ENCODE assay signal across 36 cellular contexts in the genomic region with DNA sequence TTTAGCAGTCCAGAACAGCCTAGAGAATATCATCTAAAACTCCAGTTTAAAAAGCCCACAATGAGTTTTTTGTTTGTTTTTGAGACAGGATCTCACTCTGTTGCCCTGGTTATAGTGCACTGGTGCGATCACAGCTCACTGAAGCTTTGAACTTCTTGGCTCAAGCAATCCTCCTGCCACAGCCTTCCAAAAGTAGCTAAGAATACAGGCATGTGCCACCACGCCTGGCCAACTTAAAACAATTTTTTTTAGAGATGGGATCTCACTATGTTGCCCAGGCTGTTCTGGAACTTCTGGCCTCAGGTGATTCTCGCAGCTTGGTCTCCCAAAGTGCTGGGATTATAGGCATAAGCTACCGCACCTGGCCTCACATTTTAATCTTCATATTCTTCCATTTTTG.
"Had no signal": no experiment of that assay in that cellular context is flagged by ENCODE, and none has a peak within 500 bp of the region (broad histone marks: within the 10 kb centered on the region; RNA-seq: fewer than 3 reads in every experiment).

No MANE protein-coding gene starts in this region.

- H3K27me3 ChIP-seq: adrenal gland, body of pancreas, colonic mucosa, esophagus muscularis mucosa, foreskin keratinocyte, gastrocnemius medialis, heart left ventricle had no signal

- H3K4me3 Mint-ChIP-seq: activated CD4-positive, alpha-beta memory T cell treated with anti-CD3 and anti-CD28 coated beads for 36 hours; activated CD4-positive, alpha-beta T cell treated with anti-CD3 and anti-CD28 coated beads for 36 hours; activated CD4-positive, alpha-beta T cell treated with anti-CD3 and anti-CD28 coated beads, Interleukin-2, amount 10 ng/mL, durations not matched to agents 24 days and 14 days; activated naive CD4-positive, alpha-beta T cell treated with anti-CD3 and anti-CD28 coated beads for 36 hours; activated naive CD4-positive, alpha-beta T cell treated with anti-CD3 and anti-CD28 coated beads, Interleukin-2, amount 50 U/mL, for 24 hours; activated naive CD8-positive, alpha-beta T cell treated with anti-CD3 and anti-CD28 coated beads for 36 hours; activated naive CD8-positive, alpha-beta T cell treated with anti-CD3 and anti-CD28 coated beads, Interleukin-2, amount 50 U/mL, for 24 hours; activated T-cell treated with anti-CD3 and anti-CD28 coated beads, Interleukin-2, amount 50 U/mL, for 4 hours; activated T-helper 1 cell treated with anti-CD3 and anti-CD28 coated beads, Interleukin-12 subunit alpha, Interleukin-12 subunit beta, Interleukin-2, Interleukin-4 antibody, amounts not matched to agents 30 ng/mL and 10 ng/mL and 1 ng/mL, durations not matched to agents 14 hours and 24 hours and 36 hours; dendritic cell treated with granulocyte-macrophage colony-stimulating factor and Interleukin-4, amounts not matched to agents 40 ng/mL and 50 ng/mL, for 4 days; endodermal cell; T-helper 17 cell; T-helper 2 cell treated with Interferon-gamma antibody and Interleukin-4, amounts not matched to agents 5 μg/mL and 100 μg/mL, for 36 hours had no signal

- H3K9me3 ChIP-seq: adrenal gland, body of pancreas, colonic mucosa, esophagus muscularis mucosa, gastrocnemius medialis, heart left ventricle had no signal

- H3K4me3 ChIP-seq: adrenal gland, body of pancreas, colonic mucosa, dorsolateral prefrontal cortex, esophagus muscularis mucosa, gastrocnemius medialis, heart left ventricle had no signal

- H3K27ac Mint-ChIP-seq: activated CD4-positive, alpha-beta memory T cell treated with anti-CD3 and anti-CD28 coated beads for 36 hours; activated CD4-positive, alpha-beta T cell treated with anti-CD3 and anti-CD28 coated beads for 36 hours; activated CD4-positive, alpha-beta T cell treated with anti-CD3 and anti-CD28 coated beads, Interleukin-2, amount 10 ng/mL, durations not matched to agents 24 days and 14 days; activated naive CD4-positive, alpha-beta T cell treated with anti-CD3 and anti-CD28 coated beads for 36 hours; activated naive CD4-positive, alpha-beta T cell treated with anti-CD3 and anti-CD28 coated beads, Interleukin-2, amount 50 U/mL, for 24 hours; activated naive CD8-positive, alpha-beta T cell treated with anti-CD3 and anti-CD28 coated beads for 36 hours; activated naive CD8-positive, alpha-beta T cell treated with anti-CD3 and anti-CD28 coated beads, Interleukin-2, amount 50 U/mL, for 24 hours; activated T-helper 1 cell treated with anti-CD3 and anti-CD28 coated beads, Interleukin-12 subunit alpha, Interleukin-12 subunit beta, Interleukin-2, Interleukin-4 antibody, amounts not matched to agents 30 ng/mL and 10 ng/mL and 1 ng/mL, durations not matched to agents 14 hours and 24 hours and 36 hours; activated T-helper 2 cell treated with anti-CD3 and anti-CD28 coated beads, Interferon-gamma antibody, Interleukin-2, Interleukin-4, amounts not matched to agents 10 μg/mL and 5 μg/mL and 100 μg/mL, durations not matched to agents 14 hours and 24 hours and 36 hours; dendritic cell treated with granulocyte-macrophage colony-stimulating factor and Interleukin-4, amounts not matched to agents 40 ng/mL and 50 ng/mL, for 4 days; endodermal cell; T-helper 17 cell; T-helper 2 cell treated with Interferon-gamma antibody and Interleukin-4, amounts not matched to agents 5 μg/mL and 100 μg/mL, for 36 hours had no signal

- H3K36me3 Mint-ChIP-seq: activated CD4-positive, alpha-beta memory T cell treated with anti-CD3 and anti-CD28 coated beads for 36 hours; activated naive CD4-positive, alpha-beta T cell treated with anti-CD3 and anti-CD28 coated beads, Interleukin-2, amount 50 U/mL, for 24 hours; activated naive CD8-positive, alpha-beta T cell treated with anti-CD3 and anti-CD28 coated beads for 36 hours had no signal

- H3K4me1 Mint-ChIP-seq: activated CD4-positive, alpha-beta T cell treated with anti-CD3 and anti-CD28 coated beads for 36 hours; activated CD4-positive, alpha-beta T cell treated with anti-CD3 and anti-CD28 coated beads, Interleukin-2, amount 10 ng/mL, durations not matched to agents 24 days and 14 days; activated naive CD4-positive, alpha-beta T cell treated with anti-CD3 and anti-CD28 coated beads, Interleukin-2, amount 50 U/mL, for 24 hours; activated naive CD8-positive, alpha-beta T cell treated with anti-CD3 and anti-CD28 coated beads for 36 hours; activated naive CD8-positive, alpha-beta T cell treated with anti-CD3 and anti-CD28 coated beads, Interleukin-2, amount 50 U/mL, for 24 hours; endodermal cell; T-helper 17 cell had no signal

- H3K27ac ChIP-seq: adrenal gland, body of pancreas, colonic mucosa, dorsolateral prefrontal cortex, esophagus muscularis mucosa, foreskin keratinocyte, gastrocnemius medialis, heart left ventricle, WERI-Rb-1 had no signal

- ATAC-seq: activated CD4-positive, alpha-beta T cell treated with anti-CD3 and anti-CD28 coated beads for 36 hours; activated naive CD8-positive, alpha-beta T cell treated with anti-CD3 and anti-CD28 coated beads, Interleukin-2, amount 50 U/mL, for 24 hours; activated T-cell treated with anti-CD3 and anti-CD28 coated beads, Interleukin-2, amount 50 U/mL, for 4 hours; body of pancreas; foreskin keratinocyte; gastrocnemius medialis; heart left ventricle; T-helper 17 cell had no signal

- H3K4me1 ChIP-seq: adrenal gland, colonic mucosa, esophagus muscularis mucosa, foreskin keratinocyte, gastrocnemius medialis had no signal

- H3K9me3 Mint-ChIP-seq: activated CD4-positive, alpha-beta memory T cell treated with anti-CD3 and anti-CD28 coated beads for 36 hours; activated CD4-positive, alpha-beta T cell treated with anti-CD3 and anti-CD28 coated beads, Interleukin-2, amount 10 ng/mL, durations not matched to agents 24 days and 14 days; activated naive CD4-positive, alpha-beta T cell treated with anti-CD3 and anti-CD28 coated beads for 36 hours; activated naive CD4-positive, alpha-beta T cell treated with anti-CD3 and anti-CD28 coated beads, Interleukin-2, amount 50 U/mL, for 24 hours; activated naive CD8-positive, alpha-beta T cell treated with anti-CD3 and anti-CD28 coated beads for 36 hours; activated naive CD8-positive, alpha-beta T cell treated with anti-CD3 and anti-CD28 coated beads, Interleukin-2, amount 50 U/mL, for 24 hours; activated T-cell treated with anti-CD3 and anti-CD28 coated beads, Interleukin-2, amount 50 U/mL, for 4 hours; activated T-helper 1 cell treated with anti-CD3 and anti-CD28 coated beads, Interleukin-12 subunit alpha, Interleukin-12 subunit beta, Interleukin-2, Interleukin-4 antibody, amounts not matched to agents 30 ng/mL and 10 ng/mL and 1 ng/mL, durations not matched to agents 14 hours and 24 hours and 36 hours; activated T-helper 2 cell treated with anti-CD3 and anti-CD28 coated beads, Interferon-gamma antibody, Interleukin-2, Interleukin-4, amounts not matched to agents 10 μg/mL and 5 μg/mL and 100 μg/mL, durations not matched to agents 14 hours and 24 hours and 36 hours; dendritic cell treated with granulocyte-macrophage colony-stimulating factor and Interleukin-4, amounts not matched to agents 40 ng/mL and 50 ng/mL, for 4 days; endodermal cell; T-helper 2 cell treated with Interferon-gamma antibody and Interleukin-4, amounts not matched to agents 5 μg/mL and 100 μg/mL, for 36 hours had no signal

- H3K36me3 ChIP-seq: adrenal gland, colonic mucosa, gastrocnemius medialis, heart left ventricle, WERI-Rb-1 had no signal

- H3K27me3 Mint-ChIP-seq: activated CD4-positive, alpha-beta memory T cell treated with anti-CD3 and anti-CD28 coated beads for 36 hours; activated CD4-positive, alpha-beta T cell treated with anti-CD3 and anti-CD28 coated beads for 36 hours; activated CD4-positive, alpha-beta T cell treated with anti-CD3 and anti-CD28 coated beads, Interleukin-2, amount 10 ng/mL, durations not matched to agents 24 days and 14 days; activated naive CD4-positive, alpha-beta T cell treated with anti-CD3 and anti-CD28 coated beads, Interleukin-2, amount 50 U/mL, for 24 hours; activated naive CD8-positive, alpha-beta T cell treated with anti-CD3 and anti-CD28 coated beads for 36 hours; activated naive CD8-positive, alpha-beta T cell treated with anti-CD3 and anti-CD28 coated beads, Interleukin-2, amount 50 U/mL, for 24 hours; dendritic cell treated with granulocyte-macrophage colony-stimulating factor and Interleukin-4, amounts not matched to agents 40 ng/mL and 50 ng/mL, for 4 days had no signal

- DNase-seq: activated CD4-positive, alpha-beta memory T cell treated with anti-CD3 and anti-CD28 coated beads for 36 hours; activated CD4-positive, alpha-beta T cell treated with anti-CD3 and anti-CD28 coated beads for 36 hours; activated CD4-positive, alpha-beta T cell treated with anti-CD3 and anti-CD28 coated beads, Interleukin-2, amount 10 ng/mL, durations not matched to agents 24 days and 14 days; activated CD4-positive, CD25-positive, alpha-beta regulatory T cell; activated CD4-positive, CD25-positive, alpha-beta regulatory T cell treated with anti-CD3 and anti-CD28 coated beads, Interleukin-2, amount 50 U/mL, for 72 hours; activated CD8-positive, alpha-beta memory T cell treated with anti-CD3 and anti-CD28 coated beads for 24 hours; activated effector memory CD4-positive, alpha-beta T cell treated with anti-CD3 and anti-CD28 coated beads, Interleukin-2, amount 50 U/mL, for 16 hours; activated naive CD4-positive, alpha-beta T cell treated with anti-CD3 and anti-CD28 coated beads for 36 hours; activated naive CD8-positive, alpha-beta T cell treated with anti-CD3 and anti-CD28 coated beads for 36 hours; activated naive CD8-positive, alpha-beta T cell treated with anti-CD3 and anti-CD28 coated beads, Interleukin-2, amount 50 U/mL, for 24 hours; activated T-cell treated with anti-CD3 and anti-CD28 coated beads, Interleukin-2, amount 50 U/mL, for 4 hours; adrenal gland; amygdala; aorta; body of pancreas; central memory CD4-positive, alpha-beta T cell; cerebellar nuclear complex; colonic mucosa; dorsolateral prefrontal cortex; effector memory CD4-positive, alpha-beta T cell; endodermal cell; erythroblast; foreskin keratinocyte; gastrocnemius medialis; glutamatergic neuron; heart left ventricle; T-helper 1 cell; T-helper 17 cell; T1000; WERI-Rb-1 had no signal
